In the genomic region with DNA sequence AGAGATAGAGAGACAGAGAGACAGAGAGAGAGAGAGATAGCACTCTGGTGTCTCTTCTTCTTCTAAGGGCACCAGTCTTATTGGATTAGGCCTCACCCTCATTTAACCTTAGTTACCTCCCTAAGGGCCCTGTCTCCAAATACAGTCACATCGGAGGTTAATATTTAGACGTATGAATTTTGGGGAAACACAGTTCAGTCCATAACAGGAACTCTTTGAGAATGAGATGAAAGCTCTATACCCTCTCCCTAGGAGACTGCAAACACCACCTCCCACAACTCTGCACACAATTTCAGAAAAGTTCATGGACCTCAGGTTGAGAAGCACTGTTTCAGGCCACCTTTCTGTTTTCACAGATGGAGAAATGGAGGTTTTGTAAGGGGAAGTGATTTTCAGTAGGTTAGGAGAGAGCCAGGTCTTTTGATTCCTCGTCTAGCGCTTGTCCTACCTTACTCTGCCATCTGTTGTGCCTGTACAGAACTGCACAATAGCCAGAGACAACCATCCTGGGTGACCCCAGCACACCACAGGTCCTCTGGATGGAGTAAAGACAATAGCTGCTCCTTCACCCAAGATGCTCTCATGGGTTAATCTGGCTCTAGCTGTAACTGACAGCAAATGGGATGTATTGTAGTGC, we compare ENCODE assay signal across 9 cellular contexts. TPM values are rescaled to one million over a fixed set of nuclear protein-coding genes. Genes with fewer than 3 reads are reported as not detected.
DNase-seq lines count a peak whose midpoint lies in the region; ATAC-seq and TF ChIP-seq lines count a peak whose summit lies in the region.
"Had no signal": no experiment of that assay in that cellular context is flagged by ENCODE, and none has a peak within 500 bp of the region (broad histone marks: within the 10 kb centered on the region; RNA-seq: fewer than 3 reads in every experiment).

No MANE protein-coding gene starts in this region.

- H3K36me3 ChIP-seq in OCI-LY3 (replicated peaks; ENCODE audit: low read depth, low read length) (no peaks in the 10 kb centered on the region), heart left ventricle (no peaks in the 10 kb centered on the region)

- H3K9me3 ChIP-seq in OCI-LY3 (ENCODE audit: insufficient read depth, low read length) (no peaks in the 10 kb centered on the region), heart left ventricle (no peaks in the 10 kb centered on the region)

- H3K4me3 ChIP-seq in OCI-LY3 (ENCODE audit: low read length) (peak overlapping the region; percentile 34; the same call in 1 of the 2 replicates), heart left ventricle (no peak overlapping the region)

- H3K9ac ChIP-seq in OCI-LY3 (ENCODE audit: low read length): peak overlapping the region; percentile 35; the same call in 1 of the 2 replicates

- DNase-seq in NCI-H748 (lab: John Stamatoyannopoulos, UW; ENCODE audit: unreplicated experiment) (peak; percentile 8), NCI-H748 treated with DMSO at 0.1 percent for 48 hours (lab: John Stamatoyannopoulos, UW) (no peak), heart left ventricle (no peak), DMS153 (lab: John Stamatoyannopoulos, UW) (no peak), NCI-H2081 treated with DMSO at 0.1 percent for 48 hours (lab: John Stamatoyannopoulos, UW) (no peak), NCI-H187 treated with DMSO at 0.1 percent for 48 hours (lab: John Stamatoyannopoulos, UW) (no peak)

- H3K27me3 ChIP-seq in OCI-LY3 (ENCODE audit: low read depth, low read length) (no peaks in the 10 kb centered on the region), heart left ventricle (no peaks in the 10 kb centered on the region)

- H3K27ac ChIP-seq in OCI-LY3 (ENCODE audit: low read length) (peak overlapping the region; percentile 41), heart left ventricle (no peak overlapping the region)

- H4K20me1 ChIP-seq in OCI-LY3 (ENCODE audit: insufficient read depth, low read length): no peaks in the 10 kb centered on the region

- intact Hi-C loops in heart left ventricle (cut with DNase I): loop anchor here in 3 of 10 donors (5.0 kb wide), 2 partner anchors 33 to 218 kb away; partner anchors contain the start of gene CXCR3 (in 1 of the 3)

- peak; percentile 75 for ATAC-seq in GM21825 (IDR thresholded peaks at IDR 0.05; ENCODE audit: unreplicated experiment)
- ATAC-seq in heart left ventricle: peak; percentile 75 to 85 (median 81)

- TF ChIP-seq POLR2A in heart left ventricle (IDR thresholded peaks at IDR 0.05): no peak

- H3K4me1 ChIP-seq in OCI-LY3 (ENCODE audit: low read length) (peaks cover 19% of the 10 kb centered on the region), heart left ventricle (no peaks in the 10 kb centered on the region)

- peak overlapping the region; percentile 79 for H3K4me2 ChIP-seq in OCI-LY3 (ENCODE audit: low read length)

- WGBS in heart left ventricle, 4 donors: 52 to 61% (median 57%) methylated on average over 4 of the region's 4 CpGs

- peak overlapping the region; percentile 91 for H2AFZ ChIP-seq in OCI-LY3 (ENCODE audit: low read depth, low read length)

- H3K79me2 ChIP-seq in OCI-LY3 (ENCODE audit: low read length): no peaks in the 10 kb centered on the region

- TF ChIP-seq CTCF in OCI-LY3 (IDR thresholded peaks at IDR 0.05; ENCODE audit: low read depth, low read length) (peak; percentile 55), heart left ventricle (IDR thresholded peaks at IDR 0.05) (peak in 10 of 12 donors; percentile 8 to 43 (median 23))

RNA-seq across cellular contexts. Expression of gene CXCR3, which starts 32.1 kb away (rescaled TPM):
- total RNA-seq in heart left ventricle: 1 to 10 TPM in 1 of 9 donors, under 1 TPM in 3, not detected in 5; 0.26 to 2.6 (median 0.33) TPM
- under 1 TPM in 1 of 2 donors, not detected in 1; 0.11 TPM for polyA plus RNA-seq in heart left ventricle
- polyA plus RNA-seq: BJ had no signal
